ENCODE assay signal across 31 cellular contexts in the genomic region with DNA sequence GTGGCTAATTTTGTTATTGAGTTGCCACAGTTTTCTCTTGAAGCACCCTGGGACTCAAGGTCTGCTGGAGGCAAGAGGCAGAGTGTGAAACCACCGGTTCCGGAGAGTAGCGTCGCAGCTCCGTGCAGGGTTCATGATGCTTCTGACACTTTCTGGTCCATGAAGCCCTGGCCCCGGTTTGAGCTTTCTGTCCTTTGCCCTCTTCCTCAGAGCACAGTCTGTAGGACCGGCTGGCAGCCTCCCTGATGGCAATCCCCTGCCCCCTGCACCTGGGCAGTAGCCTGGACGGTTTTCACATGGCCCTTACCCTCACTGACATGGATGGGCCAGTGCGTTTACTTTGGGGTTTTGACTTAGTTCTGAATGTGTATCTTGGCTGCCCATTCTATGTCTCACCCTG.
"Had no signal": no experiment of that assay in that cellular context is flagged by ENCODE, and none has a peak within 500 bp of the region (broad histone marks: within the 10 kb centered on the region; RNA-seq: fewer than 3 reads in every experiment).

No MANE protein-coding gene starts in this region.

- DNase-seq: activated CD4-positive, alpha-beta memory T cell treated with anti-CD3 and anti-CD28 coated beads, Interleukin-2, amount 10 ng/mL, durations not matched to agents 7 days and 5 days; activated CD4-positive, alpha-beta T cell treated with anti-CD3 and anti-CD28 coated beads for 36 hours; activated CD8-positive, alpha-beta memory T cell treated with anti-CD3 and anti-CD28 coated beads for 24 hours; activated gamma-delta T cell; activated naive CD4-positive, alpha-beta T cell treated with Interleukin-2 at 50 U/mL for 16 hours; activated naive CD8-positive, alpha-beta T cell treated with anti-CD3 and anti-CD28 coated beads, Interleukin-2, amount 10 ng/mL, durations not matched to agents 7 days and 5 days; activated T-cell treated with anti-CD3 and anti-CD28 coated beads, Interleukin-2, amount 50 U/mL, for 24 hours; amygdala; NCI-H1092 treated with DMSO at 0.1 percent for 48 hours; NCI-H1417; NCI-H146; NCI-H187; NCI-H2029 treated with DMSO at 0.1 percent for 48 hours; NCI-H2107; NCI-H2171; NCI-H446; NCI-H510A treated with DMSO at 0.1 percent for 48 hours; NCI-H526 treated with DMSO at 0.1 percent for 48 hours; NCI-H82; SHP77; SJCRH30 had no signal

- H3K36me3 ChIP-seq: ascending aorta, cardiac muscle cell, SJCRH30 had no signal

- H3K27me3 ChIP-seq: ascending aorta, cardiac muscle cell, SJCRH30 had no signal

- H3K27me3 Mint-ChIP-seq: activated CD4-positive, alpha-beta T cell treated with anti-CD3 and anti-CD28 coated beads for 36 hours; activated naive CD4-positive, alpha-beta T cell treated with anti-CD3 and anti-CD28 coated beads, Interleukin-2, amount 50 U/mL, for 24 hours; activated naive CD8-positive, alpha-beta T cell treated with anti-CD3 and anti-CD28 coated beads, Interleukin-2, amount 10 ng/mL, durations not matched to agents 7 days and 5 days; activated T-cell treated with anti-CD3 and anti-CD28 coated beads, Interleukin-2, amount 50 U/mL, for 24 hours; central memory CD8-positive, alpha-beta T cell had no signal

- ATAC-seq: activated CD4-positive, alpha-beta T cell treated with anti-CD3 and anti-CD28 coated beads for 36 hours; activated CD4-positive, CD25-positive, alpha-beta regulatory T cell treated with anti-CD3 and anti-CD28 coated beads, Interleukin-2, amount 50 U/mL, for 24 hours; Panc1; WTC11 had no signal

- H3K9me3 ChIP-seq: ascending aorta, SJCRH30 had no signal

- H3K4me3 Mint-ChIP-seq: activated CD4-positive, alpha-beta memory T cell treated with anti-CD3 and anti-CD28 coated beads, Interleukin-2, amount 10 ng/mL, durations not matched to agents 7 days and 5 days; activated CD4-positive, alpha-beta T cell treated with anti-CD3 and anti-CD28 coated beads for 36 hours; activated naive CD4-positive, alpha-beta T cell treated with anti-CD3 and anti-CD28 coated beads, Interleukin-2, amount 50 U/mL, for 24 hours; activated naive CD8-positive, alpha-beta T cell treated with anti-CD3 and anti-CD28 coated beads, Interleukin-2, amount 10 ng/mL, durations not matched to agents 7 days and 5 days; activated T-cell treated with anti-CD3 and anti-CD28 coated beads, Interleukin-2, amount 50 U/mL, for 24 hours; central memory CD8-positive, alpha-beta T cell; T-helper 2 cell treated with Interferon-gamma antibody and Interleukin-4, amounts not matched to agents 5 μg/mL and 100 μg/mL, for 36 hours; WTC11 had no signal

- H3K9me3 Mint-ChIP-seq: activated T-helper 2 cell treated with anti-CD3 and anti-CD28 coated beads, Interferon-gamma antibody, Interleukin-2, Interleukin-4, amounts not matched to agents 10 μg/mL and 5 μg/mL and 100 μg/mL, durations not matched to agents 14 hours and 24 hours and 36 hours; central memory CD8-positive, alpha-beta T cell; T-helper 2 cell treated with Interferon-gamma antibody and Interleukin-4, amounts not matched to agents 5 μg/mL and 100 μg/mL, for 36 hours; WTC11 had no signal

- H3K27ac Mint-ChIP-seq: activated CD4-positive, alpha-beta memory T cell treated with anti-CD3 and anti-CD28 coated beads, Interleukin-2, amount 10 ng/mL, durations not matched to agents 7 days and 5 days; activated CD4-positive, alpha-beta T cell treated with anti-CD3 and anti-CD28 coated beads for 36 hours; activated naive CD4-positive, alpha-beta T cell treated with anti-CD3 and anti-CD28 coated beads, Interleukin-2, amount 50 U/mL, for 24 hours; activated naive CD8-positive, alpha-beta T cell treated with anti-CD3 and anti-CD28 coated beads, Interleukin-2, amount 10 ng/mL, durations not matched to agents 7 days and 5 days; activated T-cell treated with anti-CD3 and anti-CD28 coated beads, Interleukin-2, amount 50 U/mL, for 24 hours; activated T-helper 2 cell treated with anti-CD3 and anti-CD28 coated beads, Interferon-gamma antibody, Interleukin-2, Interleukin-4, amounts not matched to agents 10 μg/mL and 5 μg/mL and 100 μg/mL, durations not matched to agents 14 hours and 24 hours and 36 hours; T-helper 2 cell treated with Interferon-gamma antibody and Interleukin-4, amounts not matched to agents 5 μg/mL and 100 μg/mL, for 36 hours; WTC11 had no signal

- H3K4me1 ChIP-seq: ascending aorta, SJCRH30 had no signal

- H3K27ac ChIP-seq: ascending aorta, cardiac muscle cell, SJCRH30, SK-N-MC had no signal

- H3K4me3 ChIP-seq: ascending aorta, cardiac muscle cell, SJCRH30, SK-N-MC had no signal

- H3K4me1 Mint-ChIP-seq: activated CD4-positive, alpha-beta memory T cell treated with anti-CD3 and anti-CD28 coated beads, Interleukin-2, amount 10 ng/mL, durations not matched to agents 7 days and 5 days; activated CD4-positive, alpha-beta T cell treated with anti-CD3 and anti-CD28 coated beads for 36 hours; activated naive CD4-positive, alpha-beta T cell treated with anti-CD3 and anti-CD28 coated beads, Interleukin-2, amount 50 U/mL, for 24 hours; activated naive CD8-positive, alpha-beta T cell treated with anti-CD3 and anti-CD28 coated beads, Interleukin-2, amount 10 ng/mL, durations not matched to agents 7 days and 5 days; central memory CD8-positive, alpha-beta T cell had no signal

- H3K36me3 Mint-ChIP-seq: WTC11 had no signal
